ENCODE assay signal across 8 cellular contexts in genomic region chr19:40465781-40466218, GRCh38. TPM values are rescaled to one million over a fixed set of nuclear protein-coding genes. Genes with fewer than 3 reads are reported as not detected.
DNase-seq lines count a peak whose midpoint lies in the region; ATAC-seq, FAIRE-seq and TF ChIP-seq lines count a peak whose summit lies in the region.

No MANE protein-coding gene starts in this region.

- no peak for TF ChIP-seq CTCF in AG04449 (IDR thresholded peaks at IDR 0.05; ENCODE audit: insufficient read depth, low read length, missing control alignments)
- no peak for TF ChIP-seq CTCF in WTC11 (IDR thresholded peaks at IDR 0.05)
- TF ChIP-seq CTCF in cardiac fibroblast (IDR thresholded peaks at IDR 0.05; ENCODE audit: low read depth, low read length) = no peak

- FAIRE-seq in small intestine (lab: Jason Lieb, UNC) = no peak

- no peaks in the 10 kb centered on the region for H3K27me3 ChIP-seq in small intestine (ENCODE audit: control insufficient read depth in 2 of 2, insufficient read depth in 2 of 2, low read length in 2 of 2)

- H3K36me3 ChIP-seq in small intestine (ENCODE audit: control insufficient read depth in 2 of 2, insufficient read depth in 2 of 2, low read length in 2 of 2) = no peaks in the 10 kb centered on the region

- 0 out of 2 replicates have a peak, but pooled peaks cover 2% of the 10 kb centered on the region for H3K36me3 Mint-ChIP-seq in WTC11

- CTCF ChIA-PET in AG04449 (lab: Yijun Ruan, JAX) = interaction anchor here (0.6 to 5.0 kb wide), 11 partner anchors 9 to 169 kb away, joined by 3 to 75 read pairs (median 12); partner anchors contain the start of genes C19orf47 and SERTAD1
- CTCF ChIA-PET in WTC11 (lab: Charles Lee) = interaction anchor here (0.5 to 4.7 kb wide), 28 partner anchors 12 to 341 kb away, joined by 3 to 57 read pairs (median 6); partner anchors contain the start of genes LTBP4, SERTAD1 and SERTAD3

- 0 out of 2 replicates have a peak overlapping the region, but pooled peaks have one; percentile 36 for H3K27ac Mint-ChIP-seq in WTC11

- no peaks in the 10 kb centered on the region for H3K9me3 Mint-ChIP-seq in WTC11

- peaks cover 16% of the 10 kb centered on the region for H3K4me1 Mint-ChIP-seq in WTC11

- peak; percentile 93 for DNase-seq in AG04449 (ENCODE audit: low read depth, low spot score)
- DNase-seq in NCI-H2227 treated with DMSO at 0.1 percent for 48 hours (lab: John Stamatoyannopoulos, UW) = peak; percentile 100
- DNase-seq in WTC11 (ENCODE audit: low spot score) = peak; percentile 100
- peak; percentile 99 to 100 for DNase-seq in cardiac fibroblast (ENCODE audit: low read depth in 2 of 2)
- peak; percentile 98 for DNase-seq in iPS-NIHi7 (ENCODE audit: extremely low spot score)
- peak; percentile 100 for DNase-seq in small intestine

- peaks cover 0 to 3% of the 10 kb centered on the region in 2 donors for H3K4me1 ChIP-seq in small intestine (ENCODE audit: control insufficient read depth in 2 of 2, insufficient read depth in 1 of 2, low read depth in 1 of 2, low read length in 1 of 2)

- H3K27me3 Mint-ChIP-seq in WTC11 (ENCODE audit: low read depth) = peaks cover 38% of the 10 kb centered on the region

- peak overlapping the region; percentile 81 for H3K4me3 ChIP-seq in AG04449 (ENCODE audit: low read depth, low read length)
- peak overlapping the region; percentile 76 to 77 for H3K4me3 ChIP-seq in cardiac fibroblast (replicated peaks in 1 of 2; ENCODE audit: low read depth in 2 of 2, low read length in 2 of 2)
- H3K4me3 ChIP-seq in small intestine (ENCODE audit: low read depth in 1 of 2, low read length in 2 of 2) = peak overlapping the region in 1 of 2 donors; percentile 65

- POLR2A ChIA-PET in AG04449 (lab: Yijun Ruan, JAX) (interaction anchor here (0.5 to 1.6 kb wide), 6 partner anchors 23 to 285 kb away, joined by 4 to 8 read pairs (median 4); partner anchors contain the start of genes ACTMAP and SERTAD1), WTC11 (lab: Charles Lee) (interaction anchor here (0.8 to 1.3 kb wide), 10 partner anchors 12 to 251 kb away, joined by 3 to 9 read pairs (median 4); partner anchors contain the start of genes COQ8B, ITPKC and SERTAD1)

- no peaks in the 10 kb centered on the region for H3K9me3 ChIP-seq in small intestine (ENCODE audit: control insufficient read depth, low read depth)

- ATAC-seq in GM18909 (IDR thresholded peaks at IDR 0.05; ENCODE audit: poor library complexity, unreplicated experiment) = peak; percentile 84
- peak; percentile 80 for ATAC-seq in HG03196 (IDR thresholded peaks at IDR 0.05; ENCODE audit: unreplicated experiment)
- peak; percentile 92 for ATAC-seq in WTC11

- peak overlapping the region; percentile 57 to 93 for H3K27ac ChIP-seq in small intestine (ENCODE audit: low read depth in 1 of 2, low read length in 1 of 2)

- peak overlapping the region; percentile 79 for H3K4me3 Mint-ChIP-seq in WTC11

- WGBS in small intestine, 3 donors = 0% methylated on average over 21 to 33 of the region's 33 CpGs

TF ChIP-seq in WTC11, 78 proteins besides CTCF, POLR2A, EP300 and RAD21:
- TF ChIP-seq NFYB (CRISPR knock-in tag; conservative IDR thresholded peaks at IDR 0.05; ENCODE audit: low read depth) (0 out of 2 replicates have a peak, but pooled peaks have one; percentile 25), MAX (CRISPR knock-in tag; IDR thresholded peaks at IDR 0.05) (no peak; the same call in 1 of the 2 replicates), ETV6 (CRISPR knock-in tag; IDR thresholded peaks at IDR 0.05) (no peak), USF1 (CRISPR knock-in tag; IDR thresholded peaks at IDR 0.05) (no peak), ZNF671 (CRISPR knock-in tag; IDR thresholded peaks at IDR 0.05) (no peak), STAT6 (CRISPR knock-in tag; conservative IDR thresholded peaks at IDR 0.05; ENCODE audit: low read depth) (no peak), SMAD3 (CRISPR knock-in tag; IDR thresholded peaks at IDR 0.05; ENCODE audit: borderline replicate concordance) (no peak), SP1 (CRISPR knock-in tag; conservative IDR thresholded peaks at IDR 0.05) (peak; percentile 87)

RNA-seq across cellular contexts. Expression of gene BLVRB, which starts 0.3 kb away (rescaled TPM):
- total RNA-seq in WTC11 (2021) = 35.1 to 38.5 TPM (median 37.1 TPM) in 3 replicates
- polyA plus RNA-seq in small intestine = 100 to 1,000 TPM; 197 to 206 (median 205) TPM

RNA-seq across cellular contexts. Expression of gene SPTBN4, which starts 1.0 kb away (rescaled TPM):
- total RNA-seq in WTC11 (2021) = 2.8 to 5.7 TPM (median 3.9 TPM) in 3 replicates
- 1 to 10 TPM in 2 of 3 donors, not detected in 1; 1.1 to 1.8 TPM for polyA plus RNA-seq in small intestine

RNA-seq across cellular contexts. Expression of gene SERTAD3, which starts 21.7 kb away (rescaled TPM):
- 31.9 to 34.6 TPM (median 33.6 TPM) in 3 replicates for total RNA-seq in WTC11 (2021)
- polyA plus RNA-seq in small intestine = 10 to 100 TPM; 21.3 to 31.3 (median 28.6) TPM

RNA-seq across cellular contexts. Expression of gene SERTAD1, which starts 40.0 kb away (rescaled TPM):
- total RNA-seq in WTC11 (2021) = 6.8 to 8.6 TPM (median 7.4 TPM) in 3 replicates
- 10 to 100 TPM; 15.7 to 29.7 (median 29.5) TPM for polyA plus RNA-seq in small intestine

RNA-seq across cellular contexts. Expression of gene PRX, which starts 52.6 kb away (rescaled TPM):
- 8.2 to 8.4 TPM (median 8.3 TPM) in 3 replicates for total RNA-seq in WTC11 (2021)
- 1 to 10 TPM in 1 of 3 donors, under 1 TPM in 2; 0.45 to 1.9 (median 0.81) TPM for polyA plus RNA-seq in small intestine
